20 cellular contexts compared by ENCODE assay signal in the genomic region with DNA sequence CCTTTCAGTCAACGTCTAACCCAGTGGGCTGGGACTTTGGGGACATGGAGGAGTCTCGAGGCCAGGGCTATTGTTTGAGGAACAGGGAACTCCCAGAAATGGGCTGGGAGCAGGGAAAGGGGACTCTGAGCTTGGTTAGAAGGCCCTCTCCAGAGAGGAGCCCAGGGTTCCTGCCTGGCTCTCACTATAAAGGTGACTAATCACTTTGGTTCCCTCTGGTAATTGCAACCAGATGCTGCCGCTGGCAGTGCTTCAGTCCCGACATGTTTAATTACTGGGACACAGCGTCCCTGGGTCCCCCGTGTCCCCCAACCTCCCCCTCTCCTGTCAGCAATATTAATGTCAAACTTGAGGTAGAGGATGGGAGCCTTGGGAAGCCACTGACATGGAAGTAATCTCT. TPM values are rescaled to one million over a fixed set of nuclear protein-coding genes. Genes with fewer than 3 reads are reported as not detected.
DNase-seq lines count a peak whose midpoint lies in the region; ATAC-seq and TF ChIP-seq lines count a peak whose summit lies in the region.
"Had no signal": no experiment of that assay in that cellular context is flagged by ENCODE, and none has a peak within 500 bp of the region (broad histone marks: within the 10 kb centered on the region; RNA-seq: fewer than 3 reads in every experiment).

No MANE protein-coding gene starts in this region.

- H3K27me3 ChIP-seq in ACC112 (ENCODE audit: insufficient read depth, low read length) = no peaks in the 10 kb centered on the region

- H3K4me3 ChIP-seq in ACC112 (ENCODE audit: low read depth, low read length) (no peak overlapping the region), SK-N-MC (peak overlapping the region; percentile 40; the same call in 1 of the 2 replicates), fibroblast of the aortic adventitia (ENCODE audit: low read depth, low read length) (no peak overlapping the region)
- H3K4me3 ChIP-seq: PC-9 had no signal

- H2AFZ ChIP-seq in ACC112 (ENCODE audit: low read length, unreplicated experiment) = no peak overlapping the region
- H2AFZ ChIP-seq: PC-9 had no signal

- H3K27ac ChIP-seq in ACC112 (ENCODE audit: low read depth, low read length) (peak overlapping the region; percentile 72), SK-N-MC (peak overlapping the region; percentile 89)
- H3K27ac ChIP-seq: PC-9 had no signal

- no peaks in the 10 kb centered on the region for H3K9me3 ChIP-seq in SK-N-MC (ENCODE audit: low read depth, low read length)

- peak; percentile 83 for DNase-seq in HCEC 1CT
- DNase-seq in SK-N-MC (ENCODE audit: low read depth, low spot score) = no peak
- DNase-seq in fibroblast of the aortic adventitia (ENCODE audit: low read depth) = peak; percentile 88
- DNase-seq in NCI-H526 treated with DMSO at 0.1 percent for 48 hours (lab: John Stamatoyannopoulos, UW) = no peak
- DNase-seq in GM13977 (ENCODE audit: low spot score) = no peak
- DNase-seq in effector CD8-positive, alpha-beta T cell (lab: John Stamatoyannopoulos, UW) = no peak
- DNase-seq: activated CD4-positive, alpha-beta T cell treated with anti-CD3 and anti-CD28 coated beads, Interleukin-2, amount 10 ng/mL, durations not matched to agents 24 days and 14 days; AML-193; effector CD4-positive, alpha-beta T cell; head of caudate nucleus; NCI-H1092; NCI-H226; PC-9; stimulated activated CD4-positive, alpha-beta T cell treated with anti-CD3 and anti-CD28 coated beads, Interleukin-2, amount 100 ng/mL, for 24 hours; trophoblast cell had no signal

- TF ChIP-seq CTCF in fibroblast of the aortic adventitia (IDR thresholded peaks at IDR 0.05; ENCODE audit: insufficient read depth, low read length) (no peak), GM13977 (IDR thresholded peaks at IDR 0.05; ENCODE audit: extremely low read depth, insufficient read depth, missing control alignments) (no peak)

- no peak for ATAC-seq in HG02973 (IDR thresholded peaks at IDR 0.05; ENCODE audit: unreplicated experiment)

- H3K79me2 ChIP-seq in ACC112 (ENCODE audit: control insufficient read depth, insufficient read depth, low read length, unreplicated experiment) = no peaks in the 10 kb centered on the region

- in situ Hi-C loops in GM13977 (cut with MboI; ENCODE audit: low pct_unique_long_range_greater_than_20kb, low sequenced_read_pairs, unreplicated experiment) = loop anchor here (10.0 kb wide), 2 partner anchors 58 to 138 kb away; no protein-coding TSS in a partner anchor

- no peaks in the 10 kb centered on the region for H3K36me3 ChIP-seq in ACC112 (ENCODE audit: insufficient read depth, low read length)
- H3K36me3 ChIP-seq in SK-N-MC (ENCODE audit: insufficient read depth, low read length) = no peaks in the 10 kb centered on the region

- peaks cover 25% of the 10 kb centered on the region for H3K4me1 ChIP-seq in ACC112 (ENCODE audit: control insufficient read depth, insufficient read depth, low read length, unreplicated experiment)

- H3K9ac ChIP-seq in SK-N-MC (ENCODE audit: insufficient read length) = peak overlapping the region; percentile 55

RNA-seq across cellular contexts. Expression of gene GDF5, which starts 5.0 kb away (rescaled TPM):
- total RNA-seq in fibroblast of the aortic adventitia (ENCODE audit: low replicate concordance) = 4.8 and 27.6 TPM in 2 replicates
- total RNA-seq: activated CD4-positive, alpha-beta T cell treated with anti-CD3 and anti-CD28 coated beads, Interleukin-2, amount 10 ng/mL, durations not matched to agents 24 days and 14 days; H1; PC-9; progenitor cell of endocrine pancreas; T-helper 2 cell treated with Interferon-gamma antibody and Interleukin-4, amounts not matched to agents 100 ng/mL and 5 ng/mL, for 36 hours had no signal

RNA-seq across cellular contexts. Expression of gene CEP250, which starts 12.4 kb away (rescaled TPM):
- 22.0 and 66.7 TPM in 2 replicates for total RNA-seq in fibroblast of the aortic adventitia (ENCODE audit: low replicate concordance)

RNA-seq across cellular contexts. Expression of gene UQCC1, which starts 31.2 kb away (rescaled TPM):
- total RNA-seq in fibroblast of the aortic adventitia (ENCODE audit: low replicate concordance) = 24.4 and 26.9 TPM in 2 replicates

Comparison
In these comparisons a context has a peak if more than half of its experiments do, and no peak if none do; other contexts are left out.
1. DNase-seq: peak in HCEC 1CT (single experiment) and fibroblast of the aortic adventitia (single experiment); none in SK-N-MC (single experiment), NCI-H526 treated with DMSO at 0.1 percent for 48 hours (single experiment), GM13977 (single experiment) and effector CD8-positive, alpha-beta T cell (single experiment).